ENCODE assay signal across 9 cellular contexts in genomic region chr1:226633541-226634155, GRCh38.
DNase-seq lines count a peak whose midpoint lies in the region; ATAC-seq and TF ChIP-seq lines count a peak whose summit lies in the region.
"Had no signal": no experiment of that assay in that cellular context is flagged by ENCODE, and none has a peak within 500 bp of the region (broad histone marks: within the 10 kb centered on the region; RNA-seq: fewer than 3 reads in every experiment).

No MANE protein-coding gene starts in this region.

- peaks cover 8% of the 10 kb centered on the region for H3K36me3 Mint-ChIP-seq in activated naive CD8-positive, alpha-beta T cell

- ATAC-seq in GM18517 (IDR thresholded peaks at IDR 0.05; ENCODE audit: unreplicated experiment) (peak; percentile 12), HG02588 (IDR thresholded peaks at IDR 0.05; ENCODE audit: unreplicated experiment) (peak; percentile 8), psoas muscle (peak; percentile 9 to 17 (median 16))

- H3K9me3 ChIP-seq in psoas muscle: no peaks in the 10 kb centered on the region

- TF ChIP-seq CTCF in psoas muscle (IDR thresholded peaks at IDR 0.05): no peak

- H3K4me1 Mint-ChIP-seq in activated naive CD8-positive, alpha-beta T cell (ENCODE audit: low read depth): peaks cover 55% of the 10 kb centered on the region

- 31 to 46% (median 36%) methylated on average over 6 of the region's 6 CpGs for WGBS in psoas muscle, 3 donors

- intact Hi-C loops in psoas muscle (cut with DNase I): loop anchor here (1.0 to 2.0 kb wide), 3 partner anchors 53 to 195 kb away; no protein-coding TSS in a partner anchor

- H3K9me3 Mint-ChIP-seq in activated naive CD8-positive, alpha-beta T cell (ENCODE audit: low read depth): no peaks in the 10 kb centered on the region

- H3K27me3 Mint-ChIP-seq in activated naive CD8-positive, alpha-beta T cell: no peaks in the 10 kb centered on the region

- peak overlapping the region; percentile 30 for H3K27ac ChIP-seq in psoas muscle
- H3K27ac ChIP-seq: parathyroid adenoma had no signal

- peak overlapping the region; percentile 96 for H3K27ac Mint-ChIP-seq in activated naive CD8-positive, alpha-beta T cell

- H3K36me3 ChIP-seq in psoas muscle (ENCODE audit: insufficient read depth in 1 of 2, low read depth in 1 of 2): peaks cover 0 to 10% of the 10 kb centered on the region in 2 donors
- no peaks in the 10 kb centered on the region for H3K36me3 ChIP-seq in H7 (replicated peaks; ENCODE audit: control insufficient read depth, insufficient read depth, low read length)

- peak in 1 of 2 donors; percentile 39 for DNase-seq in psoas muscle
- DNase-seq in GM03348 (ENCODE audit: low spot score): no peak
- no peak for DNase-seq in H7
- DNase-seq in NCI-H1436 treated with DMSO at 0.1 percent for 48 hours (lab: John Stamatoyannopoulos, UW): no peak
- DNase-seq in T-helper 1 cell: no peak

- H3K4me3 Mint-ChIP-seq in activated naive CD8-positive, alpha-beta T cell: peak overlapping the region; percentile 63

- H3K4me3 ChIP-seq in psoas muscle (no peak overlapping the region), H7 (ENCODE audit: insufficient read depth, low read depth, low read length) (no peak overlapping the region)

- H3K4me1 ChIP-seq in psoas muscle: peaks cover 20% of the 10 kb centered on the region
- H3K4me1 ChIP-seq: parathyroid adenoma had no signal

- H3K27me3 ChIP-seq in psoas muscle (ENCODE audit: insufficient read depth in 3 of 3, low read length in 2 of 3) (no peaks in the 10 kb centered on the region), H7 (ENCODE audit: control insufficient read depth, insufficient read depth, low read length) (no peaks in the 10 kb centered on the region)
